Comparison of ENCODE assay signal across 16 cellular contexts in genomic region chrX:148784859-148785655, GRCh38.
DNase-seq lines count a peak whose midpoint lies in the region; ATAC-seq and TF ChIP-seq lines count a peak whose summit lies in the region.
"Had no signal": no experiment of that assay in that cellular context is flagged by ENCODE, and none has a peak within 500 bp of the region (broad histone marks: within the 10 kb centered on the region; RNA-seq: fewer than 3 reads in every experiment).

No MANE protein-coding gene starts in this region.

- H3K36me3 ChIP-seq in OCI-LY7 (ENCODE audit: insufficient read depth, low read length) = peaks cover 21% of the 10 kb centered on the region
- H3K36me3 ChIP-seq in body of pancreas (replicated peaks in 1 of 2; ENCODE audit: insufficient read depth in 1 of 2, low read depth in 2 of 2) = no peaks in the 10 kb centered on the region
- H3K36me3 ChIP-seq: thyroid gland had no signal

- no peaks in the 10 kb centered on the region for H3K9me2 ChIP-seq in OCI-LY7 (ENCODE audit: insufficient read depth, low read length)

- no peaks in the 10 kb centered on the region for H3K27me3 ChIP-seq in body of pancreas
- H3K27me3 ChIP-seq: thyroid gland had no signal

- TF ChIP-seq POLR2A in body of pancreas (IDR thresholded peaks at IDR 0.05) = no peak

- peak overlapping the region; percentile 80 for H3K4me2 ChIP-seq in OCI-LY7 (ENCODE audit: low read length)

- H4K20me1 ChIP-seq in OCI-LY7 (ENCODE audit: insufficient read depth, low read length) = no peaks in the 10 kb centered on the region

- BruUV-seq in OCI-LY7 (replicated peaks; lab: Mats Ljungman, UMichigan) = no TSS peak

- ATAC-seq in GM19035 (IDR thresholded peaks at IDR 0.05; ENCODE audit: unreplicated experiment) = peak; percentile 92
- peak; percentile 79 for ATAC-seq in HG03103 (IDR thresholded peaks at IDR 0.05; ENCODE audit: low read depth, unreplicated experiment)
- ATAC-seq in body of pancreas = no peak
- no peak for ATAC-seq in GM19324 (IDR thresholded peaks at IDR 0.05; ENCODE audit: low FRiP score, unreplicated experiment)
- ATAC-seq: CD8-positive, alpha-beta T cell; left colon; psoas muscle had no signal

- CTCF ChIA-PET in OCI-LY7 (lab: Charles Lee; ENCODE audit: unreplicated experiment) = interaction anchor here (0.6 kb wide), 2 partner anchors 15 to 287 kb away, joined by 3 read pairs; no protein-coding TSS in a partner anchor

- peak overlapping the region; percentile 70 for H3K27ac ChIP-seq in OCI-LY7 (ENCODE audit: low read depth, low read length, poor library complexity, severe bottlenecking)
- no peak overlapping the region for H3K27ac ChIP-seq in body of pancreas
- H3K27ac ChIP-seq: psoas muscle, thyroid gland had no signal

- intact Hi-C loops in OCI-LY7 (cut with micrococcal nuclease; ENCODE audit: unreplicated experiment) = no loop called here
- intact Hi-C loops in body of pancreas (cut with DNase I) = no loop called here

- peaks cover 29% of the 10 kb centered on the region; the same call in 1 of the 2 replicates for H3K79me2 ChIP-seq in OCI-LY7 (ENCODE audit: insufficient read depth, low read depth, low read length)

- peaks cover 40% of the 10 kb centered on the region for H3K4me1 ChIP-seq in OCI-LY7 (ENCODE audit: insufficient read depth, low read length, poor library complexity, severe bottlenecking)
- H3K4me1 ChIP-seq in body of pancreas = no peaks in the 10 kb centered on the region
- H3K4me1 ChIP-seq: psoas muscle, thyroid gland had no signal

- DNase-seq in OCI-LY7 (ENCODE audit: low spot score) = peak; percentile 70
- DNase-seq in midbrain (lab: John Stamatoyannopoulos, UW) = peak; percentile 4
- DNase-seq in mesenteric fat pad (ENCODE audit: low spot score) = no peak
- no peak for DNase-seq in body of pancreas
- DNase-seq in foreskin melanocyte = no peak
- DNase-seq: activated CD4-positive, alpha-beta T cell treated with anti-CD3 and anti-CD28 coated beads for 4 hours; CD8-positive, alpha-beta T cell; cerebellar nuclear complex; IMR-90; left colon; NCI-H2029; psoas muscle; thyroid gland had no signal

- 58 to 67% methylated on average over 8 to 9 of the region's 10 CpGs for WGBS in body of pancreas, 2 donors

- no peak for TF ChIP-seq CTCF in OCI-LY7 (conservative IDR thresholded peaks at IDR 0.05; ENCODE audit: low read length)
- no peak for TF ChIP-seq CTCF in body of pancreas (IDR thresholded peaks at IDR 0.05)

- POLR2A ChIA-PET in OCI-LY7 (lab: Charles Lee) = interaction anchor here (1.2 kb wide), 1 partner anchor 18 kb away, joined by 3 read pairs; no protein-coding TSS in a partner anchor

- peak overlapping the region; percentile 50; the same call in 1 of the 2 replicates for H2AFZ ChIP-seq in OCI-LY7 (ENCODE audit: low read length)

- H3K9me3 ChIP-seq in OCI-LY7 (ENCODE audit: low read length) = no peaks in the 10 kb centered on the region
- no peaks in the 10 kb centered on the region for H3K9me3 ChIP-seq in body of pancreas
- H3K9me3 ChIP-seq: psoas muscle, thyroid gland had no signal

- H3K4me3 ChIP-seq in OCI-LY7 (ENCODE audit: low read depth, low read length, poor library complexity, severe bottlenecking) (peak overlapping the region; percentile 61), body of pancreas (no peak overlapping the region)
- H3K4me3 ChIP-seq: psoas muscle, thyroid gland had no signal

Comparison
In these comparisons a context has a peak if more than half of its experiments do, and no peak if none do; other contexts are left out.
1. ATAC-seq: peak in GM19035 (single experiment) and HG03103 (single experiment); none in body of pancreas (single experiment) and GM19324 (single experiment).
2. DNase-seq: peak in OCI-LY7 (single experiment) and midbrain (single experiment); none in mesenteric fat pad (single experiment), body of pancreas (0 of 4) and foreskin melanocyte (single experiment).